Comparison of ENCODE assay signal across 1 cellular context in genomic region chr18:50906843-50907242, GRCh38.
TF ChIP-seq lines count a peak whose summit lies in the region.

No MANE protein-coding gene starts in this region.

TF ChIP-seq in HepG2, 621 proteins besides CTCF, POLR2A, EP300 and RAD21:
- TF ChIP-seq ZNF432 (CRISPR knock-in tag; IDR thresholded peaks at IDR 0.05; ENCODE audit: borderline replicate concordance) (peak; percentile 95), SCMH1 (CRISPR knock-in tag; IDR thresholded peaks at IDR 0.05; ENCODE audit: borderline replicate concordance) (no peak)
